In the genomic region with DNA sequence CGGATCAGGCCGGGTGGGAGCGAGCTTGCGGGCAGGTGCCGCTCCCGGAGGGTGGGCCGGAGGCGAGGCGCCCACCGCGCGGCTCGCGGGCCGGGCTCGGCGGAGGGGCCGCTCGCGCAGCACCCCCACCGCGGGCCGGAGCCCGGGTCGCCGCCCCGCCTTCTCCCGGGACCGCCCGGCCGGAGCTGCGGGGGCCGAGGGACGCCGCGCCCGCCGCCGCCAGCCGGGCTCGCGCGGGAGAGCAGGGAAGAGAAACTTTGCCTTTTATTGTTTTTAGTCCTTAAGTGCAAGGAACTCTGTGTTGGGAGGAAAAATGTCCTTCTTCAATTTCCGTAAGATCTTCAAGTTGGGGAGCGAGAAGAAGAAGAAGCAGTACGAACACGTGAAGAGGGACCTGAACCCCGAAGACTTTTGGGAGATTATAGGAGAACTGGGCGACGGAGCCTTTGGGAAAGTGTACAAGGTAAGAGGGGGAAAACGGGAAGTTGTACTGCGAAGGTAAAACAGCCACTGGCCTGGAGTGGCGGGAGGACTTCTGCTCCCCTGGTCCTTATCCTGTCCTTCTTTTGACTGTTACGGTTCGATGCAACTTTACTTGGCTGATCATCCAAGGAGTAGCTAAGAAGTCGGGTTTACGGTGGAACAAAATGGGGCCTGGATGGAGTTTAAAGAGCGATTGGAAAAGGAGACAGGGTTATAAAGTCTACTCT, we compare ENCODE assay signal across 8 cellular contexts. TPM values are rescaled to one million over a fixed set of nuclear protein-coding genes. Genes with fewer than 3 reads are reported as not detected.
A peak's percentile ranks its signal among the peaks of the same experiment; 100 is the strongest.
DNase-seq lines count a peak whose midpoint lies in the region; ATAC-seq and TF ChIP-seq lines count a peak whose summit lies in the region.

No MANE protein-coding gene starts in this region.

- peak overlapping the region; percentile 86 for H3K27ac Mint-ChIP-seq in endodermal cell

- TF ChIP-seq POLR2A in upper lobe of left lung (IDR thresholded peaks at IDR 0.05): no peak

- TF ChIP-seq CTCF in HL-60 (IDR thresholded peaks at IDR 0.05; ENCODE audit: insufficient read depth, low read length) (no peak), endodermal cell (conservative IDR thresholded peaks at IDR 0.05) (no peak), upper lobe of left lung (IDR thresholded peaks at IDR 0.05) (peak in 1 of 6 experiments; percentile 50)

- H3K9me3 Mint-ChIP-seq in endodermal cell: no peaks in the 10 kb centered on the region

- H3K36me3 ChIP-seq in endodermal cell (ENCODE audit: control insufficient read depth, insufficient read depth, low read length) (no peaks in the 10 kb centered on the region), mesodermal cell (ENCODE audit: control insufficient read depth, insufficient read depth, low read length) (no peaks in the 10 kb centered on the region), upper lobe of left lung (no peaks in the 10 kb centered on the region)

- ATAC-seq in GM21423 (IDR thresholded peaks at IDR 0.05; ENCODE audit: unreplicated experiment) (peak; percentile 45), upper lobe of left lung (ENCODE audit: low FRiP score in 2 of 2) (peak; percentile 25 to 80)

- H3K4me3 Mint-ChIP-seq in endodermal cell: peak overlapping the region; percentile 86

- peak overlapping the region; percentile 74 for H3K27ac ChIP-seq in HL-60 (replicated peaks)
- no peak overlapping the region for H3K27ac ChIP-seq in endodermal cell (ENCODE audit: low read depth, low read length)
- H3K27ac ChIP-seq in mesodermal cell (ENCODE audit: low read depth, low read length, severe bottlenecking): peak overlapping the region; percentile 26
- H3K27ac ChIP-seq in upper lobe of left lung: peak overlapping the region; percentile 97 to 100 (median 98)

- H3K27me3 ChIP-seq in HL-60 (ENCODE audit: insufficient read depth, poor library complexity, severe bottlenecking) (no peaks in the 10 kb centered on the region), endodermal cell (ENCODE audit: control insufficient read depth, insufficient read depth, low read length, poor library complexity, severe bottlenecking) (no peaks in the 10 kb centered on the region), upper lobe of left lung (no peaks in the 10 kb centered on the region)

- peaks cover 2% of the 10 kb centered on the region for H3K27me3 Mint-ChIP-seq in endodermal cell (ENCODE audit: insufficient read depth)

- WGBS in endodermal cell (ENCODE audit: insufficient coverage in 1 of 2, insufficient read length in 1 of 2), 2 experiments: 0 to 1% methylated on average over 29 to 58 of the region's 58 CpGs
- 0% methylated on average over 36 to 45 of the region's 58 CpGs for WGBS in mesodermal cell (ENCODE audit: insufficient coverage in 2 of 2), 2 experiments
- 1% methylated on average over 21 to 30 of the region's 58 CpGs for WGBS in upper lobe of left lung, 2 donors

- H3K4me1 ChIP-seq in endodermal cell (ENCODE audit: control insufficient read depth, insufficient read depth, low read length): no peaks in the 10 kb centered on the region
- H3K4me1 ChIP-seq in mesodermal cell (ENCODE audit: control insufficient read depth, insufficient read depth, low read length, poor library complexity, severe bottlenecking): no peaks in the 10 kb centered on the region
- H3K4me1 ChIP-seq in upper lobe of left lung: peaks cover 0 to 33% (median 17%) of the 10 kb centered on the region in 4 donors

- peaks cover under 1% of the 10 kb centered on the region for H3K36me3 Mint-ChIP-seq in endodermal cell (ENCODE audit: low read depth)

- H3K4me1 Mint-ChIP-seq in endodermal cell: peaks cover 13% of the 10 kb centered on the region

- H3K9me3 ChIP-seq in endodermal cell (ENCODE audit: control insufficient read depth, low read length) (no peaks in the 10 kb centered on the region), mesodermal cell (ENCODE audit: control insufficient read depth, low read length) (no peaks in the 10 kb centered on the region), upper lobe of left lung (no peaks in the 10 kb centered on the region)

- H3K9ac ChIP-seq in endodermal cell (ENCODE audit: extremely low read depth, low read length, poor library complexity, severe bottlenecking): peak overlapping the region; percentile 70

- no peak for TF ChIP-seq EP300 in upper lobe of left lung (IDR thresholded peaks at IDR 0.05)

- H3K4me3 ChIP-seq in HL-60 (replicated peaks; ENCODE audit: insufficient read depth, low read length) (peak overlapping the region; percentile 92), endodermal cell (ENCODE audit: low read length) (peak overlapping the region; percentile 100), mesodermal cell (ENCODE audit: extremely low read depth, insufficient read depth, low read length, poor library complexity, severe bottlenecking) (peak overlapping the region; percentile 85), upper lobe of left lung (peak overlapping the region; percentile 75 to 94 (median 90))

- DNase-seq in DMS79 treated with DMSO at 0.1 percent for 48 hours (lab: John Stamatoyannopoulos, UW): peak; percentile 21
- DNase-seq in DMS79 (lab: John Stamatoyannopoulos, UW): no peak
- DNase-seq in HL-60 (ENCODE audit: low read depth in 1 of 2, low spot score in 1 of 2): peak in 1 of 2 experiments; percentile 45
- peak; percentile 4 for DNase-seq in T-helper 22 cell (ENCODE audit: low read depth)
- DNase-seq in endodermal cell: peak; percentile 59
- DNase-seq in upper lobe of left lung: peak in 1 of 2 donors; percentile 31

RNA-seq across cellular contexts. Expression of a gene that starts 0.6 kb away (rescaled TPM):
- total RNA-seq in endodermal cell: 10 to 100 TPM; 23.4 to 32.9 TPM
- 20.1 TPM for polyA plus RNA-seq in endodermal cell (2013, experiment 1 of 2)
- 25.9 TPM for polyA plus RNA-seq in endodermal cell (2013, experiment 2 of 2)
- 23.1 TPM for polyA plus RNA-seq in mesodermal cell (2013, experiment 1 of 2)
- 27.5 TPM for polyA plus RNA-seq in mesodermal cell (2013, experiment 2 of 2)
- total RNA-seq in upper lobe of left lung: 100 to 1,000 TPM in 1 of 6 donors, 10 to 100 TPM in 5; 38.7 to 103 (median 58.1) TPM

RNA-seq across cellular contexts. Expression of a gene that starts 49.6 kb away (rescaled TPM):
- total RNA-seq in endodermal cell: 10 to 100 TPM; 13.5 to 19.9 TPM
- 19.2 TPM for polyA plus RNA-seq in endodermal cell (2013, experiment 1 of 2)
- 17.2 TPM for polyA plus RNA-seq in endodermal cell (2013, experiment 2 of 2)
- polyA plus RNA-seq in mesodermal cell (2013, experiment 1 of 2): 26.8 TPM
- polyA plus RNA-seq in mesodermal cell (2013, experiment 2 of 2): 30.0 TPM
- 10 to 100 TPM; 36.3 to 71.4 (median 53.4) TPM for total RNA-seq in upper lobe of left lung
